ENCODE assay signal across 18 cellular contexts in genomic region chr6:170415318-170415717, GRCh38.
DNase-seq lines count a peak whose midpoint lies in the region; ATAC-seq and TF ChIP-seq lines count a peak whose summit lies in the region.
"Had no signal": no experiment of that assay in that cellular context is flagged by ENCODE, and none has a peak within 500 bp of the region (broad histone marks: within the 10 kb centered on the region; RNA-seq: fewer than 3 reads in every experiment).

No MANE protein-coding gene starts in this region.

- H3K36me3 Mint-ChIP-seq in natural killer cell (peaks cover 17% of the 10 kb centered on the region), type B pancreatic cell (no peaks in the 10 kb centered on the region)
- peaks cover 9% of the 10 kb centered on the region for H3K36me3 Mint-ChIP-seq in natural killer cell treated with Interleukin-12 subunit alpha and Interleukin-12 subunit beta and Interleukin-15 and Interleukin-18, amount 100 ng/mL, for 72 hours
- H3K36me3 Mint-ChIP-seq in effector memory CD8-positive, alpha-beta T cell (ENCODE audit: insufficient read depth), result no peaks in the 10 kb centered on the region
- H3K36me3 Mint-ChIP-seq: CD4-positive, CD25-positive, alpha-beta regulatory T cell; CD8-positive, alpha-beta T cell had no signal

- H3K4me1 ChIP-seq in esophagus muscularis mucosa, result no peaks in the 10 kb centered on the region
- H3K4me1 ChIP-seq: Caco-2 had no signal

- peak overlapping the region; percentile 81 for H3K4me3 Mint-ChIP-seq in natural killer cell
- H3K4me3 Mint-ChIP-seq in natural killer cell treated with Interleukin-12 subunit alpha and Interleukin-12 subunit beta and Interleukin-15 and Interleukin-18, amount 100 ng/mL, for 72 hours, result no peak overlapping the region
- H3K4me3 Mint-ChIP-seq in type B pancreatic cell, result no peak overlapping the region
- H3K4me3 Mint-ChIP-seq in effector memory CD8-positive, alpha-beta T cell, result no peak overlapping the region
- H3K4me3 Mint-ChIP-seq: B cell; CD4-positive, CD25-positive, alpha-beta regulatory T cell; CD8-positive, alpha-beta T cell had no signal

- DNase-seq in natural killer cell, result no peak
- DNase-seq in natural killer cell treated with Interleukin-12 subunit alpha and Interleukin-12 subunit beta and Interleukin-15 and Interleukin-18, amount 100 ng/mL, for 72 hours (ENCODE audit: low spot score), result no peak
- DNase-seq in esophagus muscularis mucosa (ENCODE audit: extremely low spot score), result peak; percentile 55
- DNase-seq in type B pancreatic cell (ENCODE audit: extremely low spot score, unreplicated experiment), result peak; percentile 50
- DNase-seq in activated CD4-positive, alpha-beta T cell treated with anti-CD3 and anti-CD28 coated beads for 48 hours, result no peak
- no peak for DNase-seq in effector memory CD8-positive, alpha-beta T cell
- DNase-seq: Caco-2; CD4-positive, CD25-positive, alpha-beta regulatory T cell; CD8-positive, alpha-beta T cell; DMS153; DND-41; GM23248; H7 had no signal

- H3K9me3 ChIP-seq in esophagus muscularis mucosa, result peaks cover 0 to 9% (median 0%) of the 10 kb centered on the region in 4 donors
- H3K9me3 ChIP-seq: Caco-2 had no signal

- ATAC-seq in natural killer cell, result no peak
- ATAC-seq in natural killer cell treated with Interleukin-12 subunit alpha and Interleukin-12 subunit beta and Interleukin-15 and Interleukin-18, amount 100 ng/mL, for 72 hours, result no peak
- ATAC-seq in effector memory CD8-positive, alpha-beta T cell (replicated peaks), result no peak
- ATAC-seq: CD8-positive, alpha-beta T cell; HCT116 had no signal

- TF ChIP-seq CTCF in natural killer cell (IDR thresholded peaks at IDR 0.05) (no peak), esophagus muscularis mucosa (IDR thresholded peaks at IDR 0.05) (no peak), type B pancreatic cell (conservative IDR thresholded peaks at IDR 0.05) (no peak)

- H3K36me3 ChIP-seq in esophagus muscularis mucosa, result no peaks in the 10 kb centered on the region
- H3K36me3 ChIP-seq: BLaER1 had no signal

- H3K27ac Mint-ChIP-seq in natural killer cell, result peak overlapping the region in 1 of 2 donors; percentile 90
- H3K27ac Mint-ChIP-seq in natural killer cell treated with Interleukin-12 subunit alpha and Interleukin-12 subunit beta and Interleukin-15 and Interleukin-18, amount 100 ng/mL, for 72 hours, result no peak overlapping the region
- H3K27ac Mint-ChIP-seq in type B pancreatic cell, result no peak overlapping the region
- H3K27ac Mint-ChIP-seq in effector memory CD8-positive, alpha-beta T cell, result no peak overlapping the region
- H3K27ac Mint-ChIP-seq: B cell; CD4-positive, CD25-positive, alpha-beta regulatory T cell; CD8-positive, alpha-beta T cell had no signal

- peaks cover 2 to 3% of the 10 kb centered on the region in 2 donors for H3K9me3 Mint-ChIP-seq in natural killer cell
- peaks cover 3% of the 10 kb centered on the region for H3K9me3 Mint-ChIP-seq in natural killer cell treated with Interleukin-12 subunit alpha and Interleukin-12 subunit beta and Interleukin-15 and Interleukin-18, amount 100 ng/mL, for 72 hours
- H3K9me3 Mint-ChIP-seq in type B pancreatic cell, result peaks cover 11% of the 10 kb centered on the region
- H3K9me3 Mint-ChIP-seq in effector memory CD8-positive, alpha-beta T cell, result peaks cover 0 to 9% of the 10 kb centered on the region in 2 donors

- no peak overlapping the region for H3K27ac ChIP-seq in esophagus muscularis mucosa (replicated peaks in 1 of 4)
- H3K27ac ChIP-seq: 22Rv1, BLaER1, C4-2B, GM23248 had no signal

- intact Hi-C loops in natural killer cell (cut with micrococcal nuclease), result no loop called here
- intact Hi-C loops in esophagus muscularis mucosa (cut with DNase I), result no loop called here

- no peak for TF ChIP-seq POLR2A in esophagus muscularis mucosa (IDR thresholded peaks at IDR 0.05; ENCODE audit: low read depth)

- 76% methylated on average over 4 of the region's 4 CpGs for WGBS in esophagus muscularis mucosa

- peaks cover 0 to 41% (median 0%) of the 10 kb centered on the region in 4 donors for H3K27me3 ChIP-seq in esophagus muscularis mucosa
- H3K27me3 ChIP-seq: BLaER1 had no signal

- H3K4me3 ChIP-seq in esophagus muscularis mucosa, result no peak overlapping the region
- H3K4me3 ChIP-seq: BLaER1, GM23248 had no signal

- H3K27me3 Mint-ChIP-seq in natural killer cell (ENCODE audit: low read depth in 2 of 2) (no peaks in the 10 kb centered on the region), type B pancreatic cell (peaks cover 6% of the 10 kb centered on the region)
- H3K27me3 Mint-ChIP-seq in natural killer cell treated with Interleukin-12 subunit alpha and Interleukin-12 subunit beta and Interleukin-15 and Interleukin-18, amount 100 ng/mL, for 72 hours, result no peaks in the 10 kb centered on the region
- H3K27me3 Mint-ChIP-seq in effector memory CD8-positive, alpha-beta T cell, result peaks cover 12 to 45% of the 10 kb centered on the region in 2 donors

- peaks cover 51 to 56% of the 10 kb centered on the region in 2 donors for H3K4me1 Mint-ChIP-seq in natural killer cell
- peaks cover 13 to 36% of the 10 kb centered on the region in 2 donors for H3K4me1 Mint-ChIP-seq in natural killer cell treated with Interleukin-12 subunit alpha and Interleukin-12 subunit beta and Interleukin-15 and Interleukin-18, amount 100 ng/mL, for 72 hours (ENCODE audit: low read depth in 2 of 2)
- H3K4me1 Mint-ChIP-seq in type B pancreatic cell (ENCODE audit: unreplicated experiment), result peaks cover 5% of the 10 kb centered on the region
- no peaks in the 10 kb centered on the region for H3K4me1 Mint-ChIP-seq in effector memory CD8-positive, alpha-beta T cell (ENCODE audit: low read depth in 2 of 2)
- H3K4me1 Mint-ChIP-seq: B cell; CD4-positive, CD25-positive, alpha-beta regulatory T cell had no signal

- no peak for TF ChIP-seq EP300 in esophagus muscularis mucosa (IDR thresholded peaks at IDR 0.05)

Comparison
In these comparisons a context has a peak if more than half of its experiments do, and no peak if none do; other contexts are left out.
1. DNase-seq: peak in esophagus muscularis mucosa (single experiment) and type B pancreatic cell (single experiment); none in natural killer cell (single experiment), natural killer cell treated with Interleukin-12 subunit alpha and Interleukin-12 subunit beta and Interleukin-15 and Interleukin-18, amount 100 ng/mL, for 72 hours (single experiment), activated CD4-positive, alpha-beta T cell treated with anti-CD3 and anti-CD28 coated beads for 48 hours (single experiment) and effector memory CD8-positive, alpha-beta T cell (0 of 3).